Comparison of ENCODE assay signal across 11 cellular contexts in genomic region chr2:229775614-229776313, GRCh38.
A peak's percentile ranks its signal among the peaks of the same experiment; 100 is the strongest.
DNase-seq lines count a peak whose midpoint lies in the region; ATAC-seq and TF ChIP-seq lines count a peak whose summit lies in the region.
"Had no signal": no experiment of that assay in that cellular context is flagged by ENCODE, and none has a peak within 500 bp of the region (broad histone marks: within the 10 kb centered on the region; RNA-seq: fewer than 3 reads in every experiment).

No MANE protein-coding gene starts in this region.

- peak; percentile 38 to 65 for DNase-seq in HAP-1 (ENCODE audit: low spot score in 2 of 2)
- no peak for DNase-seq in T-helper 17 cell
- no peak for DNase-seq in naive B cell
- no peak for DNase-seq in cardiac septum (ENCODE audit: low spot score)
- DNase-seq in stimulated activated CD4-positive, alpha-beta T cell treated with anti-CD3 and anti-CD28 coated beads, Interleukin-4, amount 100 ng/mL, for 4 hours = no peak
- no peak for DNase-seq in activated CD4-positive, alpha-beta T cell treated with anti-CD3 and anti-CD28 coated beads, Interleukin-2, amount 50 U/mL, for 4 hours
- DNase-seq: activated CD4-positive, CD25-positive, alpha-beta regulatory T cell treated with anti-CD3 and anti-CD28 coated beads, Interleukin-2, amount 50 U/mL, for 72 hours; SJCRH30; stimulated activated CD4-positive, alpha-beta T cell treated with anti-CD3 and anti-CD28 coated beads, Interleukin-4, amount 100 ng/mL, for 24 hours had no signal

- in situ Hi-C loops in HAP-1 (cut with MboI; ENCODE audit: low sequenced_read_pairs) = loop anchor here (25.0 kb wide), 1 partner anchor 287 kb away; the partner anchor contains the start of gene SLC16A14

- H3K27me3 ChIP-seq in HAP-1 (ENCODE audit: low read depth) = no peaks in the 10 kb centered on the region
- H3K27me3 ChIP-seq: SJCRH30 had no signal

- peaks cover 42% of the 10 kb centered on the region for H3K36me3 ChIP-seq in HAP-1 (replicated peaks)

- peaks cover 45% of the 10 kb centered on the region for H3K4me1 ChIP-seq in HAP-1
- H3K4me1 ChIP-seq: SJCRH30 had no signal

- no peaks in the 10 kb centered on the region for H3K27me3 Mint-ChIP-seq in T-helper 17 cell
- H3K27me3 Mint-ChIP-seq in naive B cell = no peaks in the 10 kb centered on the region

- H3K27ac Mint-ChIP-seq in T-helper 17 cell = peak overlapping the region; percentile 51
- H3K27ac Mint-ChIP-seq in naive B cell = peak overlapping the region; percentile 14 to 80 (median 62)

- H3K4me3 Mint-ChIP-seq in T-helper 17 cell (no peak overlapping the region), naive B cell (peak overlapping the region in 1 of 8 donors; percentile 21)

- H3K9me3 ChIP-seq in HAP-1 = no peaks in the 10 kb centered on the region
- H3K9me3 ChIP-seq in T-helper 17 cell (ENCODE audit: control insufficient read depth, low read length, poor library complexity, severe bottlenecking) = no peaks in the 10 kb centered on the region
- H3K9me3 ChIP-seq: SJCRH30 had no signal

- H3K9me3 Mint-ChIP-seq in naive B cell = no peaks in the 10 kb centered on the region
- H3K9me3 Mint-ChIP-seq: activated naive CD4-positive, alpha-beta T cell treated with anti-CD3 and anti-CD28 coated beads, Interleukin-2, amount 50 U/mL, for 72 hours had no signal

- H3K4me1 Mint-ChIP-seq in T-helper 17 cell = peaks cover 14% of the 10 kb centered on the region
- peaks cover 13 to 26% (median 19%) of the 10 kb centered on the region in 3 donors for H3K4me1 Mint-ChIP-seq in naive B cell

- H3K4me3 ChIP-seq in HAP-1 = no peak overlapping the region
- H3K4me3 ChIP-seq: SJCRH30 had no signal

- intact Hi-C loops in cardiac septum (cut with DNase I) = no loop called here

- H3K36me3 Mint-ChIP-seq in T-helper 17 cell (ENCODE audit: low read depth) (peaks cover 19% of the 10 kb centered on the region), naive B cell (peaks cover 37 to 39% of the 10 kb centered on the region in 2 donors)

- ATAC-seq in GM18505 (IDR thresholded peaks at IDR 0.05; ENCODE audit: unreplicated experiment) (peak; percentile 59), T-helper 17 cell (no peak), naive B cell (ENCODE audit: low read depth in 2 of 2) (no peak)
- ATAC-seq: activated naive CD4-positive, alpha-beta T cell treated with anti-CD3 and anti-CD28 coated beads, Interleukin-2, amount 50 U/mL, for 72 hours had no signal

- TF ChIP-seq POLR2A in GM18505 (IDR thresholded peaks at IDR 0.05; ENCODE audit: borderline replicate concordance, extremely low read depth, insufficient read depth, insufficient read length) = no peak

Comparison
In these comparisons a context has a peak if more than half of its experiments do, and no peak if none do; other contexts are left out.
1. DNase-seq: peak in HAP-1 (2 of 2); none in T-helper 17 cell (0 of 3), naive B cell (single experiment), cardiac septum (single experiment), stimulated activated CD4-positive, alpha-beta T cell treated with anti-CD3 and anti-CD28 coated beads, Interleukin-4, amount 100 ng/mL, for 4 hours (0 of 2) and activated CD4-positive, alpha-beta T cell treated with anti-CD3 and anti-CD28 coated beads, Interleukin-2, amount 50 U/mL, for 4 hours (0 of 2).